15 cellular contexts compared by ENCODE assay signal in the genomic region with DNA sequence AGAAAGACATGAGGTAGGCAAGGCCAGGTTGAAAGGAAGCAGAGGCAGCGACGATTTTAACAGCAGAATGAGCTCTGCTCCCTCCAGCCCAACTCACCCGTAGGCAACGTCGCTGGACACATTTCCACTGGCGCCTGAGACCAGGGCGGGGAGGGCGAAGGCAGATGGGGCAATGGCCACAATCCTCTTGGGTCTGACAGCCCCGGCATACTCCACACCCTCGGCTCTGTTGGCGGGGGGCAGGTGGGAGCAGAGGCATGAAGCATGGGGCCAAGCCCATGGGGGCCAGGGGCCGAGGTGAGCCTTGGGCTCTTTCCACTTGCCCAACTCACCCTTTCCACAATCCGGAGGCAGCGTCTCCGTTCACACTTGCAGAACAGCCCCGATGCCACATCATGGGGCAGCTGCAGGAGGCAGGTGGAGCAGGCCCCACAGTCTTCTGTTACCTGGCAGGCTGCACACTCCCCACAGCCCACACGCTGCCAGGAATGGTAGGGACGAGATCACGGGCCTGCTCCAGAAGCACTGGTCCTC. TPM values are rescaled to one million over a fixed set of nuclear protein-coding genes. Genes with fewer than 3 reads are reported as not detected.
DNase-seq lines count a peak whose midpoint lies in the region; ATAC-seq and TF ChIP-seq lines count a peak whose summit lies in the region.
"Had no signal": no experiment of that assay in that cellular context is flagged by ENCODE, and none has a peak within 500 bp of the region (broad histone marks: within the 10 kb centered on the region; RNA-seq: fewer than 3 reads in every experiment).

No MANE protein-coding gene starts in this region.

- DNase-seq in right atrium auricular region (ENCODE audit: low spot score) (peak; percentile 40), heart left ventricle (no peak), T-helper 17 cell (no peak), endothelial cell (ENCODE audit: low spot score) (no peak), DMS53 (lab: John Stamatoyannopoulos, UW) (no peak), NCI-H187 treated with DMSO at 0.1 percent for 48 hours (lab: John Stamatoyannopoulos, UW) (no peak)
- DNase-seq: BE2C; CD4-positive, alpha-beta memory T cell; DMS79 treated with DMSO at 0.1 percent for 48 hours; EL; H9 had no signal

- no peaks in the 10 kb centered on the region for H3K9me3 Mint-ChIP-seq in endothelial cell (ENCODE audit: unreplicated experiment)
- H3K9me3 Mint-ChIP-seq: CD4-positive, alpha-beta memory T cell; GM23338; H9 had no signal

- H3K36me3 Mint-ChIP-seq in T-helper 17 cell (ENCODE audit: low read depth) (peaks cover 19% of the 10 kb centered on the region), endothelial cell (ENCODE audit: low read depth, unreplicated experiment) (peaks cover 38% of the 10 kb centered on the region)

- H3K4me1 ChIP-seq in right atrium auricular region (peaks cover 0 to 18% of the 10 kb centered on the region in 2 donors), heart left ventricle (peaks cover 0 to 20% (median 16%) of the 10 kb centered on the region in 12 donors)
- H3K4me1 ChIP-seq: BE2C had no signal

- H3K27me3 ChIP-seq in right atrium auricular region (no peaks in the 10 kb centered on the region), heart left ventricle (no peaks in the 10 kb centered on the region)
- H3K27me3 ChIP-seq: BE2C had no signal

- H3K27me3 Mint-ChIP-seq in T-helper 17 cell (no peaks in the 10 kb centered on the region), endothelial cell (ENCODE audit: unreplicated experiment) (peaks cover 19% of the 10 kb centered on the region)
- H3K27me3 Mint-ChIP-seq: CD4-positive, alpha-beta memory T cell had no signal

- intact Hi-C loops in heart left ventricle (cut with DNase I), result no loop called here

- ATAC-seq in heart left ventricle (no peak), T-helper 17 cell (no peak), HG02759 (IDR thresholded peaks at IDR 0.05; ENCODE audit: unreplicated experiment) (no peak)
- ATAC-seq: A549, GM23338 had no signal

- H3K4me1 Mint-ChIP-seq in T-helper 17 cell (peaks cover 20% of the 10 kb centered on the region), endothelial cell (ENCODE audit: unreplicated experiment) (peaks cover 11% of the 10 kb centered on the region)

- peaks cover 87% of the 10 kb centered on the region for H3K36me3 ChIP-seq in right atrium auricular region
- H3K36me3 ChIP-seq in heart left ventricle, result peaks cover 2 to 94% (median 88%) of the 10 kb centered on the region in 9 donors

- H3K4me3 Mint-ChIP-seq in T-helper 17 cell (peak overlapping the region; percentile 72), endothelial cell (ENCODE audit: unreplicated experiment) (peak overlapping the region; percentile 21)
- H3K4me3 Mint-ChIP-seq: CD4-positive, alpha-beta memory T cell; GM23338; H9 had no signal

- no peak for TF ChIP-seq CTCF in right atrium auricular region (IDR thresholded peaks at IDR 0.05)
- no peak for TF ChIP-seq CTCF in heart left ventricle (IDR thresholded peaks at IDR 0.05)
- TF ChIP-seq CTCF in endothelial cell (IDR thresholded peaks at IDR 0.05; ENCODE audit: unreplicated experiment), result no peak

- no peak overlapping the region for H3K27ac ChIP-seq in right atrium auricular region
- no peak overlapping the region for H3K27ac ChIP-seq in heart left ventricle
- H3K27ac ChIP-seq: A549, C4-2B had no signal

- no peak for TF ChIP-seq POLR2A in heart left ventricle (IDR thresholded peaks at IDR 0.05)

- no peaks in the 10 kb centered on the region for H3K9me3 ChIP-seq in right atrium auricular region
- no peaks in the 10 kb centered on the region for H3K9me3 ChIP-seq in heart left ventricle
- H3K9me3 ChIP-seq in T-helper 17 cell (ENCODE audit: control insufficient read depth, low read length, poor library complexity, severe bottlenecking), result no peaks in the 10 kb centered on the region
- H3K9me3 ChIP-seq: A549, BE2C had no signal

- no peak overlapping the region for H3K27ac Mint-ChIP-seq in T-helper 17 cell
- H3K27ac Mint-ChIP-seq in endothelial cell (ENCODE audit: unreplicated experiment), result peak overlapping the region; percentile 42
- H3K27ac Mint-ChIP-seq: GM23338, H9 had no signal

- H3K4me3 ChIP-seq in right atrium auricular region (no peak overlapping the region), heart left ventricle (no peak overlapping the region)
- H3K4me3 ChIP-seq: A549, GM23338 had no signal

- WGBS in heart left ventricle, 4 donors, result 94 to 97% (median 97%) methylated on average over 16 to 19 of the region's 19 CpGs

RNA-seq across cellular contexts. Expression of a gene that starts 5.8 kb away (rescaled TPM):
- total RNA-seq in right atrium auricular region (10 to 100 TPM; 47.9 to 77.1 TPM), heart left ventricle (10 to 100 TPM; 43.9 to 87.7 (median 51.4) TPM), T-helper 17 cell (10 to 100 TPM; 88.9 to 89.1 TPM), endothelial cell (ENCODE audit: unreplicated experiment) (65.1 TPM)
- polyA plus RNA-seq in heart left ventricle, result 10 to 100 TPM; 22.4 to 70.7 TPM

RNA-seq across cellular contexts. Expression of a gene that starts 9.3 kb away (rescaled TPM):
- total RNA-seq in right atrium auricular region (under 1 TPM in 1 of 2 donors, not detected in 1; 0.30 TPM), heart left ventricle (under 1 TPM in 3 of 9 donors, not detected in 6; 0.14 to 0.62 (median 0.16) TPM), T-helper 17 cell (under 1 TPM; 0.42 to 0.70 TPM), endothelial cell (ENCODE audit: unreplicated experiment) (0.56 TPM)
- polyA plus RNA-seq in heart left ventricle, result under 1 TPM; 0.10 to 0.15 TPM
- total RNA-seq: GM23338 had no signal

RNA-seq across cellular contexts. Expression of a gene that starts 11.9 kb away (rescaled TPM):
- total RNA-seq in right atrium auricular region (10 to 100 TPM; 17.1 to 38.3 TPM), heart left ventricle (10 to 100 TPM; 18.3 to 36.7 (median 33.2) TPM), T-helper 17 cell (100 to 1,000 TPM; 118 to 129 TPM), endothelial cell (ENCODE audit: unreplicated experiment) (71.7 TPM)
- polyA plus RNA-seq in heart left ventricle, result 10 to 100 TPM; 36.2 to 39.5 TPM
